9 cellular contexts compared by ENCODE assay signal in the genomic region with DNA sequence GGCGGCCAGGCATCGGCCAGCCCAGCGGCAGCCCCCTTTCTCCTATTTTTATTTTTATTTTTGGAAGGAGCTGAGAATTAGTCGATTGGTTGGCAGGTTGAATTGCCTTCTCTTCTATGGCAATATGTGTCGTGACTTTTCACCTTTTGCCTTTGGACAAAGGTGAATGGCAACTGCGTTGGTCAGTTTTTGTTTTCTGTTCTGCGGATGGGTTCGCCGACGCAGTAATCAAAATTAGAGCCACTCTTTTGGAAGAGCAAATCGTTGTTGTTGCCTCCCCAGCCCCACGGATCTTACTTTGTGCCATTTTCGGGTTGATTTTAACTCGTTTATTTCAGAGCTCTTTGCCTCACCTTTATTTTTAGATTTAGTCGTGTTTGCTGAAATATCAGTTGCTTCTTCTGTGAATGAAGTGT. TPM values are rescaled to one million over a fixed set of nuclear protein-coding genes. Genes with fewer than 3 reads are reported as not detected.
DNase-seq lines count a peak whose midpoint lies in the region; ATAC-seq and TF ChIP-seq lines count a peak whose summit lies in the region.
"Had no signal": no experiment of that assay in that cellular context is flagged by ENCODE, and none has a peak within 500 bp of the region (broad histone marks: within the 10 kb centered on the region; RNA-seq: fewer than 3 reads in every experiment).

No MANE protein-coding gene starts in this region.

- H3K4me2 ChIP-seq in smooth muscle cell = peak overlapping the region; percentile 87

- CTCF ChIA-PET in GM10248 (lab: Yijun Ruan, JAX) = no interaction called here

- H3K9ac ChIP-seq in smooth muscle cell (ENCODE audit: low read depth) = peak overlapping the region; percentile 45

- peaks cover 5% of the 10 kb centered on the region for H3K27me3 ChIP-seq in kidney epithelial cell (ENCODE audit: control insufficient read depth, insufficient read depth, low read length)
- H3K27me3 ChIP-seq in smooth muscle cell (ENCODE audit: low read depth) = no peaks in the 10 kb centered on the region

- ATAC-seq in HG03432 (IDR thresholded peaks at IDR 0.05; ENCODE audit: unreplicated experiment) = no peak

- H3K27me3 Mint-ChIP-seq in activated naive CD8-positive, alpha-beta T cell treated with anti-CD3 and anti-CD28 coated beads for 36 hours = peaks cover 60% of the 10 kb centered on the region

- peaks cover 56% of the 10 kb centered on the region for H3K79me2 ChIP-seq in smooth muscle cell (ENCODE audit: low read depth)

- DNase-seq in NCI-H1417 (lab: John Stamatoyannopoulos, UW) = peak in 2 of 3 experiments; percentile 42 to 49
- no peak for DNase-seq in NCI-H1417 treated with DMSO at 0.1 percent for 48 hours (lab: John Stamatoyannopoulos, UW)
- no peak for DNase-seq in activated naive CD8-positive, alpha-beta T cell treated with anti-CD3 and anti-CD28 coated beads for 36 hours
- DNase-seq in kidney epithelial cell (ENCODE audit: low read depth) = no peak
- no peak for DNase-seq in smooth muscle cell (lab: John Stamatoyannopoulos, UW; ENCODE audit: unreplicated experiment)
- no peak for DNase-seq in NCI-H146 treated with DMSO at 0.1 percent for 48 hours (lab: John Stamatoyannopoulos, UW; ENCODE audit: unreplicated experiment)
- DNase-seq in GM10248 (ENCODE audit: extremely low spot score) = no peak

- H3K4me3 Mint-ChIP-seq in activated naive CD8-positive, alpha-beta T cell treated with anti-CD3 and anti-CD28 coated beads for 36 hours = peak overlapping the region; percentile 38

- peak overlapping the region; percentile 80 for H3K4me3 ChIP-seq in kidney epithelial cell (ENCODE audit: low read depth, low read length)
- H3K4me3 ChIP-seq in smooth muscle cell = peak overlapping the region; percentile 94

- no peak overlapping the region for H3K27ac Mint-ChIP-seq in activated naive CD8-positive, alpha-beta T cell treated with anti-CD3 and anti-CD28 coated beads for 36 hours

- H3K4me1 ChIP-seq in smooth muscle cell (ENCODE audit: low read depth) = peaks cover 24% of the 10 kb centered on the region

- H3K36me3 ChIP-seq in kidney epithelial cell (ENCODE audit: control insufficient read depth, insufficient read depth, low read length) (no peaks in the 10 kb centered on the region), smooth muscle cell (ENCODE audit: low read depth) (no peaks in the 10 kb centered on the region)

- TF ChIP-seq CTCF in kidney epithelial cell (IDR thresholded peaks at IDR 0.05; ENCODE audit: insufficient read depth, low read length, poor library complexity, severe bottlenecking) (no peak), smooth muscle cell (IDR thresholded peaks at IDR 0.05; ENCODE audit: borderline replicate concordance, insufficient read depth, poor library complexity, severe bottlenecking) (no peak), GM10248 (IDR thresholded peaks at IDR 0.05; ENCODE audit: control extremely low read depth, extremely low read depth, low read depth, missing control alignments) (no peak)

- no peaks in the 10 kb centered on the region for H3F3A ChIP-seq in smooth muscle cell (ENCODE audit: low read depth)

- H3K4me1 Mint-ChIP-seq in activated naive CD8-positive, alpha-beta T cell treated with anti-CD3 and anti-CD28 coated beads for 36 hours = peaks cover 17% of the 10 kb centered on the region

- H2AFZ ChIP-seq in smooth muscle cell (ENCODE audit: low read depth) = peak overlapping the region; percentile 97

- H4K20me1 ChIP-seq in smooth muscle cell (ENCODE audit: low read depth) = no peaks in the 10 kb centered on the region

- H3K36me3 Mint-ChIP-seq in activated naive CD8-positive, alpha-beta T cell treated with anti-CD3 and anti-CD28 coated beads for 36 hours = no peaks in the 10 kb centered on the region

- H3K9me3 Mint-ChIP-seq in activated naive CD8-positive, alpha-beta T cell treated with anti-CD3 and anti-CD28 coated beads for 36 hours = no peaks in the 10 kb centered on the region

- POLR2A ChIA-PET in GM10248 (lab: Yijun Ruan, JAX) = no interaction called here

- no peak overlapping the region for H3K27ac ChIP-seq in smooth muscle cell (ENCODE audit: low read depth)

- under 1% methylated on average over 15 of the region's 15 CpGs for WGBS in smooth muscle cell (ENCODE audit: low lambda C conversion rate)

- no peaks in the 10 kb centered on the region for H3K9me3 ChIP-seq in smooth muscle cell (replicated peaks; ENCODE audit: low read depth)

RNA-seq across cellular contexts. Expression of gene CECR2, which starts 1.5 kb away (rescaled TPM):
- under 1 TPM; 0.10 to 0.26 TPM for total RNA-seq in activated naive CD8-positive, alpha-beta T cell treated with anti-CD3 and anti-CD28 coated beads for 36 hours
- total RNA-seq in kidney epithelial cell = 6.2 and 7.4 TPM in 2 replicates
- 2.8 and 3.0 TPM in 2 replicates for total RNA-seq in smooth muscle cell
- polyA plus RNA-seq in smooth muscle cell = 0.67 and 1.4 TPM in 2 replicates
- polyA plus RNA-seq: AG04450 had no signal

Comparison
In these comparisons a context has a peak if more than half of its experiments do, and no peak if none do; other contexts are left out.
1. DNase-seq: peak in NCI-H1417 (2 of 3); none in NCI-H1417 treated with DMSO at 0.1 percent for 48 hours (single experiment), activated naive CD8-positive, alpha-beta T cell treated with anti-CD3 and anti-CD28 coated beads for 36 hours (single experiment), kidney epithelial cell (single experiment), smooth muscle cell (single experiment), NCI-H146 treated with DMSO at 0.1 percent for 48 hours (single experiment) and GM10248 (single experiment).